ENCODE assay signal across 11 cellular contexts in the genomic region with DNA sequence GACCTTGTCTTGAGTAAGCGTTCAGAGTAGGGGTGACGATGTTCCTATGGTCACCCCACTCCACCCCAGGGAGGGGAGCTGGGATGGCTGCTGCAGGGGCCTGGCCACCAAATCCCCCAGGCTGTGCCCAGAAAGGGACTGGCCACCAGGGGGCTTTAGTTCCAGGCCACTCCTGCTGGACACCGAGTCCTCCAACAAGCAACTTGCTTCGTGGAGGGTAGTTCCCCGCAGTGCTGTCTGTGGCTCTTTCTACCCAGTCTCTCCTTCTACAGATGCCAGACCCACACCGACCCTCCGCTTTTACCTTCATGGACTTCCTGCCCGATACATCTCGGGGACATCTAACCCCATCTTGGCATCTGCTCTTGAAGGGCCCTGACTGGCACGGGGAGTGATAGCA. TPM values are rescaled to one million over a fixed set of nuclear protein-coding genes. Genes with fewer than 3 reads are reported as not detected.
DNase-seq lines count a peak whose midpoint lies in the region; ATAC-seq and TF ChIP-seq lines count a peak whose summit lies in the region.
"Had no signal": no experiment of that assay in that cellular context is flagged by ENCODE, and none has a peak within 500 bp of the region (broad histone marks: within the 10 kb centered on the region; RNA-seq: fewer than 3 reads in every experiment).

No MANE protein-coding gene starts in this region.

- H3K27ac ChIP-seq in mammary epithelial cell (ENCODE audit: insufficient read depth, low read depth, low read length): no peak overlapping the region
- H3K27ac ChIP-seq: neutrophil had no signal

- H4K20me1 ChIP-seq in mammary epithelial cell (ENCODE audit: insufficient read depth, low read length): no peaks in the 10 kb centered on the region

- H3K27me3 ChIP-seq in mammary epithelial cell (ENCODE audit: insufficient read depth, low read length): peaks cover 1% of the 10 kb centered on the region

- no peak overlapping the region for H3K4me3 ChIP-seq in AG10803 (ENCODE audit: low read length)
- no peak overlapping the region for H3K4me3 ChIP-seq in mammary epithelial cell (replicated peaks in 1 of 3; ENCODE audit: insufficient read depth in 1 of 3, low read depth in 2 of 3, low read length in 3 of 3)

- H2AFZ ChIP-seq in mammary epithelial cell (ENCODE audit: low read depth, low read length): no peak overlapping the region

- H3K4me2 ChIP-seq in mammary epithelial cell (ENCODE audit: insufficient read depth, low read depth, low read length): no peak overlapping the region

- BruUV-seq in mammary epithelial cell (replicated peaks; lab: Mats Ljungman, UMichigan): no TSS peak

- H3K79me2 ChIP-seq in mammary epithelial cell (ENCODE audit: insufficient read depth, low read length): no peaks in the 10 kb centered on the region

- H3K9ac ChIP-seq in mammary epithelial cell (ENCODE audit: insufficient read depth, low read length): no peak overlapping the region

- in situ Hi-C loops in mammary epithelial cell (cut with MboI; ENCODE audit: low sequenced_read_pairs in 2 of 2): loop anchor here in 1 of 2 donors (25.0 kb wide), 1 partner anchor 589 kb away; no protein-coding TSS in a partner anchor
- in situ Hi-C loops in GM13976 (cut with MboI; ENCODE audit: low sequenced_read_pairs, unreplicated experiment): loop anchor here (25.0 kb wide), 1 partner anchor 589 kb away; no protein-coding TSS in a partner anchor

- H3K9me3 ChIP-seq in mammary epithelial cell (replicated peaks; ENCODE audit: insufficient read depth, low read length): no peaks in the 10 kb centered on the region
- H3K9me3 ChIP-seq: neutrophil had no signal

- TF ChIP-seq CTCF in AG10803 (conservative IDR thresholded peaks at IDR 0.05; ENCODE audit: low read length) (peak; percentile 36), mammary epithelial cell (conservative IDR thresholded peaks at IDR 0.05 in 1 of 2, IDR thresholded peaks at IDR 0.05 in 1 of 2; ENCODE audit: extremely low read depth in 1 of 2, insufficient read depth in 1 of 2, low read depth in 1 of 2, low read length in 2 of 2) (peak; percentile 16 to 21), GM13976 (IDR thresholded peaks at IDR 0.05; ENCODE audit: borderline replicate concordance, control extremely low read depth, extremely low read depth, insufficient read depth, missing control alignments) (no peak)

- intact Hi-C loops in mammary epithelial cell (cut with micrococcal nuclease): loop anchor here (10.0 kb wide), 2 partner anchors 167 to 457 kb away; no protein-coding TSS in a partner anchor

- dilution Hi-C loops in mammary epithelial cell (cut with HindIII; ENCODE audit: low sequenced_read_pairs): no loop called here

- H3K4me1 ChIP-seq in mammary epithelial cell (ENCODE audit: insufficient read depth, low read length): peaks cover 41% of the 10 kb centered on the region

- no peak for ATAC-seq in HG03139 (IDR thresholded peaks at IDR 0.05; ENCODE audit: unreplicated experiment)

- no peaks in the 10 kb centered on the region for H3K36me3 ChIP-seq in mammary epithelial cell (ENCODE audit: insufficient read depth, low read length)
- H3K36me3 ChIP-seq: neutrophil had no signal

- WGBS in mammary epithelial cell (ENCODE audit: low coverage, missing lambda C conversion rate): 88% methylated on average over 8 of the region's 10 CpGs

- peak; percentile 3 for DNase-seq in AG10803 (ENCODE audit: low read depth)
- DNase-seq in HT1080 (ENCODE audit: low read depth): peak; percentile 11
- no peak for DNase-seq in mammary epithelial cell
- DNase-seq in left kidney (ENCODE audit: low read depth, low spot score): peak; percentile 57
- no peak for DNase-seq in GM13976 (ENCODE audit: low spot score)
- no peak for DNase-seq in central memory CD4-positive, alpha-beta T cell
- no peak for DNase-seq in NOMO-1 treated with DMSO at 0.1 percent for 48 hours (lab: John Stamatoyannopoulos, UW; ENCODE audit: unreplicated experiment)
- DNase-seq: DMS153, T1000 had no signal

- CTCF ChIA-PET in mammary epithelial cell (lab: Charles Lee; ENCODE audit: low non-redundant PET): no interaction called here

RNA-seq across cellular contexts. Expression of gene GABRP, which starts 35.7 kb away (rescaled TPM):
- total RNA-seq in HT1080 (2014; rRNA removed; shearing (Covaris generic)): not detected in 2 replicates
- 0.23 TPM in 1 of 2 replicates, not detected in the other for polyA plus RNA-seq in HT1080 (2015; cell fraction: cytosol; rRNA removed)
- 0.78 TPM in 1 of 2 replicates, not detected in the other for polyA plus RNA-seq in HT1080 (2015; cell fraction: nucleus; rRNA removed)
- 1 to 10 TPM in 1 of 2 donors, under 1 TPM in 1; 0.28 to 7.2 TPM for total RNA-seq in mammary epithelial cell
- polyA plus RNA-seq in mammary epithelial cell: 0.35 TPM
- polyA minus RNA-seq in mammary epithelial cell: not detected

Comparison
In these comparisons a context has a peak if more than half of its experiments do, and no peak if none do; other contexts are left out.
1. DNase-seq: peak in AG10803 (single experiment), HT1080 (single experiment) and left kidney (single experiment); none in mammary epithelial cell (single experiment), GM13976 (single experiment), central memory CD4-positive, alpha-beta T cell (single experiment) and NOMO-1 treated with DMSO at 0.1 percent for 48 hours (single experiment).